8 cellular contexts compared by ENCODE assay signal in genomic region chr3:88057650-88058321, GRCh38.
DNase-seq lines count a peak whose midpoint lies in the region; ATAC-seq and TF ChIP-seq lines count a peak whose summit lies in the region.

No MANE protein-coding gene starts in this region.

- peaks cover 37% of the 10 kb centered on the region for H3K36me3 Mint-ChIP-seq in central memory CD8-positive, alpha-beta T cell (ENCODE audit: insufficient read depth)

- DNase-seq in ELF-1 (ENCODE audit: low read depth, low spot score) (peak; percentile 3), LNCaP clone FGC (ENCODE audit: low read depth) (no peak), midbrain (lab: John Stamatoyannopoulos, UW) (peak; percentile 58), AG08395 (ENCODE audit: low spot score) (no peak), NCI-H1694 treated with DMSO at 0.1 percent for 48 hours (lab: John Stamatoyannopoulos, UW) (no peak), NOMO-1 (lab: John Stamatoyannopoulos, UW; ENCODE audit: unreplicated experiment in 2 of 2) (no peak), NCI-H446 (lab: John Stamatoyannopoulos, UW) (no peak)
- DNase-seq in central memory CD8-positive, alpha-beta T cell (ENCODE audit: low spot score in 2 of 2) = peak in 1 of 2 donors; percentile 14

- no peaks in the 10 kb centered on the region for H3K27me3 Mint-ChIP-seq in central memory CD8-positive, alpha-beta T cell

- H3K4me3 ChIP-seq in LNCaP clone FGC (ENCODE audit: low read depth, low read length) = peak overlapping the region; percentile 97

- H3K4me3 Mint-ChIP-seq in central memory CD8-positive, alpha-beta T cell = peak overlapping the region; percentile 100

- no peaks in the 10 kb centered on the region for H3K9me3 Mint-ChIP-seq in central memory CD8-positive, alpha-beta T cell

- peak; percentile 32; the same call in 1 of the 2 replicates for TF ChIP-seq CTCF in LNCaP clone FGC (IDR thresholded peaks at IDR 0.05; ENCODE audit: control insufficient read depth, extremely low read depth, insufficient read depth)

- peak overlapping the region; percentile 99 for H3K27ac Mint-ChIP-seq in central memory CD8-positive, alpha-beta T cell (ENCODE audit: low read depth)

- peaks cover 48% of the 10 kb centered on the region for H3K4me1 Mint-ChIP-seq in central memory CD8-positive, alpha-beta T cell

- no peak for ATAC-seq in central memory CD8-positive, alpha-beta T cell (replicated peaks; ENCODE audit: extremely low read depth, poor library complexity, severe bottlenecking)

Comparison
In these comparisons a context has a peak if more than half of its experiments do, and no peak if none do; other contexts are left out.
1. DNase-seq: peak in ELF-1 (single experiment) and midbrain (single experiment); none in LNCaP clone FGC (single experiment), AG08395 (single experiment), NCI-H1694 treated with DMSO at 0.1 percent for 48 hours (single experiment), NOMO-1 (0 of 2) and NCI-H446 (0 of 2).